Comparison of ENCODE assay signal across 32 cellular contexts in genomic region chr11:86464509-86465221, GRCh38.
DNase-seq lines count a peak whose midpoint lies in the region; ATAC-seq, FAIRE-seq and TF ChIP-seq lines count a peak whose summit lies in the region.
"Had no signal": no experiment of that assay in that cellular context is flagged by ENCODE, and none has a peak within 500 bp of the region (broad histone marks: within the 10 kb centered on the region; RNA-seq: fewer than 3 reads in every experiment).

No MANE protein-coding gene starts in this region.

- 90 to 92% methylated on average over 5 of the region's 5 CpGs for WGBS in tibial nerve, 2 donors

- TF ChIP-seq CTCF in astrocyte (IDR thresholded peaks at IDR 0.05; ENCODE audit: insufficient read depth, low read depth, low read length) (no peak), nephron (IDR thresholded peaks at IDR 0.05; ENCODE audit: unreplicated experiment in 3 of 3) (no peak), tibial nerve (IDR thresholded peaks at IDR 0.05) (no peak)

- H3K4me3 Mint-ChIP-seq in astrocyte (ENCODE audit: unreplicated experiment) (no peak overlapping the region), nephron (no peak overlapping the region)
- H3K4me3 Mint-ChIP-seq in CD4-positive, alpha-beta memory T cell: no peak overlapping the region
- H3K4me3 Mint-ChIP-seq: mesothelial cell of epicardium, naive B cell, WTC11 had no signal

- no peak for ATAC-seq in HG03045 (IDR thresholded peaks at IDR 0.05; ENCODE audit: unreplicated experiment)
- ATAC-seq: foreskin keratinocyte, heart left ventricle, right lobe of liver, WTC11 had no signal

- CTCF ChIA-PET in CD4-positive, alpha-beta memory T cell (lab: Charles Lee; ENCODE audit: partially characterized antibody): interaction anchor here (1.2 to 1.5 kb wide), 2 partner anchors 311 to 357 kb away, joined by 3 read pairs; no protein-coding TSS in a partner anchor

- TF ChIP-seq POLR2A in tibial nerve (IDR thresholded peaks at IDR 0.05): no peak

- H2AFZ ChIP-seq in astrocyte (ENCODE audit: low read depth, low read length): no peak overlapping the region

- H3K9me3 Mint-ChIP-seq in astrocyte (ENCODE audit: unreplicated experiment) (no peaks in the 10 kb centered on the region), nephron (no peaks in the 10 kb centered on the region)
- H3K9me3 Mint-ChIP-seq in CD4-positive, alpha-beta memory T cell: no peaks in the 10 kb centered on the region
- H3K9me3 Mint-ChIP-seq: mesothelial cell of epicardium, naive B cell, WTC11 had no signal

- H3K36me3 Mint-ChIP-seq in astrocyte (ENCODE audit: low read depth, unreplicated experiment): peaks cover 22% of the 10 kb centered on the region
- no peaks in the 10 kb centered on the region for H3K36me3 Mint-ChIP-seq in nephron (ENCODE audit: low read depth)
- no peaks in the 10 kb centered on the region for H3K36me3 Mint-ChIP-seq in CD4-positive, alpha-beta memory T cell
- H3K36me3 Mint-ChIP-seq: naive B cell, WTC11 had no signal

- POLR2A ChIA-PET in CD4-positive, alpha-beta memory T cell (lab: Charles Lee; ENCODE audit: partially characterized antibody): no interaction called here

- FAIRE-seq in astrocyte (lab: Jason Lieb, UNC): no peak
- FAIRE-seq: G401.6 had no signal

- DNase-seq in DMS79 (lab: John Stamatoyannopoulos, UW) (peak; percentile 42), LoVo (ENCODE audit: low spot score) (peak; percentile 18), astrocyte (ENCODE audit: low read depth) (no peak), ecto neural progenitor cell (ENCODE audit: low spot score) (no peak), tibial nerve (ENCODE audit: low spot score in 2 of 2) (no peak)
- DNase-seq in CD4-positive, alpha-beta memory T cell: no peak
- DNase-seq: activated CD4-positive, alpha-beta T cell treated with anti-CD3 and anti-CD28 coated beads, Interleukin-2, amount 50 U/mL, for 1 hour; activated T-cell treated with anti-CD3 and anti-CD28 coated beads, Interleukin-2, amount 50 U/mL, for 48 hours; central memory CD4-positive, alpha-beta T cell; DMS53; foreskin keratinocyte; HCEC 1CT; heart left ventricle; islet precursor cell; naive B cell; NCI-H1105 treated with DMSO at 0.1 percent for 48 hours; NCI-H2029; NCI-H226; NCI-H774; right lobe of liver; RPMI8226; SJCRH30; stimulated activated CD4-positive, alpha-beta T cell treated with anti-CD3 and anti-CD28 coated beads, Interleukin-4, amount 100 ng/mL, for 24 hours; SW 1271; transverse colon had no signal

- no peak overlapping the region for H3K4me2 ChIP-seq in astrocyte (ENCODE audit: low read length)

- H3K27me3 ChIP-seq in astrocyte (ENCODE audit: insufficient read depth, low read length) (no peaks in the 10 kb centered on the region), tibial nerve (no peaks in the 10 kb centered on the region)
- H3K27me3 ChIP-seq in CD4-positive, alpha-beta memory T cell (ENCODE audit: insufficient read depth, low read length): no peaks in the 10 kb centered on the region
- H3K27me3 ChIP-seq: esophagus muscularis mucosa, foreskin keratinocyte, heart left ventricle, neutrophil, right lobe of liver, SJCRH30, transverse colon had no signal

- no peak overlapping the region for H3K9ac ChIP-seq in astrocyte (ENCODE audit: low read length)

- intact Hi-C loops in CD4-positive, alpha-beta memory T cell (cut with micrococcal nuclease): no loop called here

- H4K20me1 ChIP-seq in astrocyte (ENCODE audit: insufficient read depth, low read length): no peaks in the 10 kb centered on the region

- no peak overlapping the region for H3K27ac ChIP-seq in astrocyte (ENCODE audit: low read depth, low read length)
- H3K27ac ChIP-seq in CD4-positive, alpha-beta memory T cell (ENCODE audit: low read depth, low read length): no peak overlapping the region
- no peak overlapping the region for H3K27ac ChIP-seq in tibial nerve
- H3K27ac ChIP-seq: esophagus muscularis mucosa, foreskin keratinocyte, neutrophil, right lobe of liver, SJCRH30, transverse colon had no signal

- H3K4me3 ChIP-seq in astrocyte (ENCODE audit: insufficient read depth, low read depth, low read length) (no peak overlapping the region), tibial nerve (no peak overlapping the region)
- no peak overlapping the region for H3K4me3 ChIP-seq in CD4-positive, alpha-beta memory T cell (ENCODE audit: low read length in 2 of 2)
- H3K4me3 ChIP-seq: esophagus muscularis mucosa, heart left ventricle, right lobe of liver, SJCRH30, transverse colon had no signal

- no peaks in the 10 kb centered on the region for H3K9me3 ChIP-seq in astrocyte (ENCODE audit: insufficient read depth, low read depth, low read length)
- no peaks in the 10 kb centered on the region for H3K9me3 ChIP-seq in CD4-positive, alpha-beta memory T cell (ENCODE audit: control insufficient read depth in 1 of 2, low read length in 2 of 2)
- no peaks in the 10 kb centered on the region for H3K9me3 ChIP-seq in tibial nerve
- H3K9me3 ChIP-seq: esophagus muscularis mucosa, heart left ventricle, neutrophil, right lobe of liver, SJCRH30, transverse colon had no signal

- H3K4me1 Mint-ChIP-seq in astrocyte (ENCODE audit: low read depth, unreplicated experiment): peaks cover 29% of the 10 kb centered on the region
- H3K4me1 Mint-ChIP-seq in nephron: peaks cover 30% of the 10 kb centered on the region
- H3K4me1 Mint-ChIP-seq in CD4-positive, alpha-beta memory T cell: peaks cover 0 to 2% (median 0%) of the 10 kb centered on the region in 4 donors
- H3K4me1 Mint-ChIP-seq: naive B cell, WTC11 had no signal

- no peaks in the 10 kb centered on the region for H3K79me2 ChIP-seq in astrocyte (ENCODE audit: insufficient read depth, low read length)

- no peaks in the 10 kb centered on the region for H3K36me3 ChIP-seq in astrocyte (ENCODE audit: insufficient read depth, low read length)
- H3K36me3 ChIP-seq in CD4-positive, alpha-beta memory T cell (ENCODE audit: insufficient read depth, low read length): no peaks in the 10 kb centered on the region
- H3K36me3 ChIP-seq in tibial nerve: peaks cover 0 to 5% (median 0%) of the 10 kb centered on the region in 3 donors
- H3K36me3 ChIP-seq: neutrophil, right lobe of liver, SJCRH30, transverse colon had no signal

- H3K27me3 Mint-ChIP-seq in astrocyte (ENCODE audit: low read depth, unreplicated experiment): no peaks in the 10 kb centered on the region
- H3K27me3 Mint-ChIP-seq in nephron (ENCODE audit: low read depth): no peaks in the 10 kb centered on the region
- peaks cover 0 to 2% of the 10 kb centered on the region in 2 donors for H3K27me3 Mint-ChIP-seq in CD4-positive, alpha-beta memory T cell
- H3K27me3 Mint-ChIP-seq: naive B cell had no signal

- H3K27ac Mint-ChIP-seq in astrocyte (ENCODE audit: unreplicated experiment) (peak overlapping the region; percentile 22), nephron (peak overlapping the region; percentile 64 to 84 (median 76))
- no peak overlapping the region for H3K27ac Mint-ChIP-seq in CD4-positive, alpha-beta memory T cell
- H3K27ac Mint-ChIP-seq: mesothelial cell of epicardium, naive B cell, WTC11 had no signal

- TF ChIP-seq EP300 in tibial nerve (IDR thresholded peaks at IDR 0.05): no peak

- H3K4me1 ChIP-seq in astrocyte (ENCODE audit: insufficient read depth, low read length) (peaks cover 13% of the 10 kb centered on the region), tibial nerve (peaks cover 0 to 15% (median 5%) of the 10 kb centered on the region in 4 donors)
- no peaks in the 10 kb centered on the region for H3K4me1 ChIP-seq in CD4-positive, alpha-beta memory T cell (ENCODE audit: insufficient read depth, low read length)
- H3K4me1 ChIP-seq: right lobe of liver had no signal

Comparison
In these comparisons a context has a peak if more than half of its experiments do, and no peak if none do; other contexts are left out.
1. DNase-seq: peak in DMS79 (single experiment) and LoVo (single experiment); none in astrocyte (single experiment), CD4-positive, alpha-beta memory T cell (0 of 5), ecto neural progenitor cell (single experiment) and tibial nerve (0 of 2).
2. H3K27ac Mint-ChIP-seq: peak in astrocyte (single experiment) and nephron (3 of 3); none in CD4-positive, alpha-beta memory T cell (0 of 7).